Comparison of ENCODE assay signal across 8 cellular contexts in the genomic region with DNA sequence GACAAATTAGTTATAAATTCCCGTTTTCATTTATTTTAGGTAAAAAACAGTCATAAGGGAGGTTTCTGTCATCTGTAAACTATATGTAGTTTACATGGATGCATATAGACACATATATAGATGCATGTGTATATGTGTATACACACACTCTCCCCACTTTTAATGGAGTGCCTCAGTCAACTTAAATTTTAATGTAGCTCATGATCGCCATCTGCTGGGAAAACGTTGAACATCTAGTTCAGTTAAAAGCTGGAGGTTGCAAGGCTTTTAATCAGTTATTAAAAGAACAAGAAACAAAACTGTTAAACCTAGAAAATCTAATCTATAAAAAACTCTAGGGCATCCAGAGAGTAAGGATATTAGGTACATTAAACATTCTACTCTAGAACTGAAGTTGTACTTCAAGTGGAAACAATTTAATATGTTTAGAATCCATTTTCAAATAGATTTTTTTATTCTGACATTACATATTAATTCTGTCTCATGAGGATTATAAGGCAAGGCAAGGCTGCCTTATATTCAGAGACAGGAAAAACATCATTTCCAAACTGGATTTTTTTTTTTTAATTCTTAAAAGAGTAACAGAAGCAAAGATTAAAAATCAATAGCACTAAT.
DNase-seq lines count a peak whose midpoint lies in the region; ATAC-seq and TF ChIP-seq lines count a peak whose summit lies in the region.

No MANE protein-coding gene starts in this region.

- DNase-seq in NCI-H1105 treated with DMSO at 0.1 percent for 48 hours (lab: John Stamatoyannopoulos, UW) (peak; percentile 12), NCI-H1105 (lab: John Stamatoyannopoulos, UW) (no peak), GM23248 (peak; percentile 59), NCI-H2081 treated with DMSO at 0.1 percent for 48 hours (lab: John Stamatoyannopoulos, UW) (peak; percentile 9), fibroblast of pulmonary artery (ENCODE audit: low read depth) (peak; percentile 77), ovary (peak in 3 of 5 donors; percentile 22 to 57 (median 52))
- DNase-seq in activated CD8-positive, alpha-beta T cell treated with anti-CD3 and anti-CD28 coated beads for 36 hours, result peak; percentile 68

- no peak overlapping the region for H2AFZ ChIP-seq in GM23248

- no peaks in the 10 kb centered on the region for H4K20me1 ChIP-seq in GM23248 (ENCODE audit: insufficient read depth)

- H3K36me3 ChIP-seq in GM23248 (ENCODE audit: low read depth) (no peaks in the 10 kb centered on the region), ovary (no peaks in the 10 kb centered on the region)

- no peaks in the 10 kb centered on the region for H3K79me2 ChIP-seq in GM23248 (ENCODE audit: insufficient read depth)

- no peak overlapping the region for H3K4me2 ChIP-seq in GM23248 (ENCODE audit: unreplicated experiment)

- H3K9ac ChIP-seq in GM23248, result no peak overlapping the region

- POLR2A ChIA-PET in activated CD8-positive, alpha-beta T cell treated with anti-CD3 and anti-CD28 coated beads for 36 hours (lab: Charles Lee), result no interaction called here

- WGBS in GM23248 (ENCODE audit: low coverage in 1 of 2, low lambda C conversion rate in 2 of 2, missing lambda C conversion rate in 2 of 2), 2 experiments, result 11 to 13% methylated on average over 3 of the region's 3 CpGs
- WGBS in ovary, 3 donors, result 16 to 19% (median 18%) methylated on average over 3 of the region's 3 CpGs

- no peak for TF ChIP-seq EP300 in ovary (IDR thresholded peaks at IDR 0.05)

- H3K27me3 Mint-ChIP-seq in activated CD8-positive, alpha-beta T cell treated with anti-CD3 and anti-CD28 coated beads for 36 hours, result no peaks in the 10 kb centered on the region

- TF ChIP-seq POLR2A in ovary (IDR thresholded peaks at IDR 0.05), result no peak

- no peaks in the 10 kb centered on the region for H3F3A ChIP-seq in GM23248 (ENCODE audit: insufficient read depth)

- H3K27ac Mint-ChIP-seq in activated CD8-positive, alpha-beta T cell treated with anti-CD3 and anti-CD28 coated beads for 36 hours, result no peak overlapping the region

- no peak overlapping the region for H3K4me3 ChIP-seq in GM23248
- H3K4me3 ChIP-seq in fibroblast of pulmonary artery (replicated peaks; ENCODE audit: low read depth, low read length), result no peak overlapping the region
- H3K4me3 ChIP-seq in ovary, result no peak overlapping the region

- H3K9me2 ChIP-seq in GM23248 (ENCODE audit: insufficient read depth), result no peaks in the 10 kb centered on the region

- peaks cover 8% of the 10 kb centered on the region for H3K4me1 Mint-ChIP-seq in activated CD8-positive, alpha-beta T cell treated with anti-CD3 and anti-CD28 coated beads for 36 hours (ENCODE audit: low read depth)

- no peaks in the 10 kb centered on the region for H3K9me3 ChIP-seq in GM23248 (ENCODE audit: low read depth)
- H3K9me3 ChIP-seq in ovary, result no peaks in the 10 kb centered on the region

- H3K4me1 ChIP-seq in GM23248 (ENCODE audit: insufficient read depth), result no peaks in the 10 kb centered on the region
- H3K4me1 ChIP-seq in ovary (ENCODE audit: insufficient read depth), result peaks cover 4% of the 10 kb centered on the region

- H3K36me3 Mint-ChIP-seq in activated CD8-positive, alpha-beta T cell treated with anti-CD3 and anti-CD28 coated beads for 36 hours (ENCODE audit: low read depth), result peaks cover 17% of the 10 kb centered on the region

- no peak overlapping the region for H3K4me3 Mint-ChIP-seq in activated CD8-positive, alpha-beta T cell treated with anti-CD3 and anti-CD28 coated beads for 36 hours

- no peaks in the 10 kb centered on the region; the same call in 1 of the 2 replicates for H3K27me3 ChIP-seq in GM23248 (replicated peaks; ENCODE audit: insufficient read depth)
- H3K27me3 ChIP-seq in ovary, result no peaks in the 10 kb centered on the region

- no peaks in the 10 kb centered on the region for H3K9me3 Mint-ChIP-seq in activated CD8-positive, alpha-beta T cell treated with anti-CD3 and anti-CD28 coated beads for 36 hours

- intact Hi-C loops in activated CD8-positive, alpha-beta T cell treated with anti-CD3 and anti-CD28 coated beads for 36 hours (cut with micrococcal nuclease), result loop anchor here (5.0 kb wide), 2 partner anchors 148 to 238 kb away; no protein-coding TSS in a partner anchor
- intact Hi-C loops in ovary (cut with DNase I), result loop anchor here (5.0 to 10.0 kb wide), 3 partner anchors 155 to 238 kb away; no protein-coding TSS in a partner anchor

- in situ Hi-C loops in GM23248 (cut with MboI), result loop anchor here (10.0 kb wide), 2 partner anchors 145 to 235 kb away; no protein-coding TSS in a partner anchor

- ATAC-seq in activated CD8-positive, alpha-beta T cell treated with anti-CD3 and anti-CD28 coated beads for 36 hours, result peak; percentile 70
- no peak for ATAC-seq in HG02840 (IDR thresholded peaks at IDR 0.05; ENCODE audit: low FRiP score, unreplicated experiment)

- TF ChIP-seq CTCF in activated CD8-positive, alpha-beta T cell treated with anti-CD3 and anti-CD28 coated beads for 36 hours (IDR thresholded peaks at IDR 0.05), result peak; percentile 78
- TF ChIP-seq CTCF in fibroblast of pulmonary artery (IDR thresholded peaks at IDR 0.05; ENCODE audit: low read length, missing control alignments), result peak; percentile 56
- TF ChIP-seq CTCF in ovary (IDR thresholded peaks at IDR 0.05), result peak; percentile 12 to 52 (median 41)

- H3K27ac ChIP-seq in GM23248 (no peak overlapping the region), ovary (no peak overlapping the region)

- CTCF ChIA-PET in activated CD8-positive, alpha-beta T cell treated with anti-CD3 and anti-CD28 coated beads for 36 hours (lab: Charles Lee), result interaction anchor here (0.7 to 6.7 kb wide), 34 partner anchors 10 to 561 kb away, joined by 3 to 56 read pairs (median 4); partner anchors contain the start of gene SHISA3
